Comparison of ENCODE assay signal across 8 cellular contexts in the genomic region with DNA sequence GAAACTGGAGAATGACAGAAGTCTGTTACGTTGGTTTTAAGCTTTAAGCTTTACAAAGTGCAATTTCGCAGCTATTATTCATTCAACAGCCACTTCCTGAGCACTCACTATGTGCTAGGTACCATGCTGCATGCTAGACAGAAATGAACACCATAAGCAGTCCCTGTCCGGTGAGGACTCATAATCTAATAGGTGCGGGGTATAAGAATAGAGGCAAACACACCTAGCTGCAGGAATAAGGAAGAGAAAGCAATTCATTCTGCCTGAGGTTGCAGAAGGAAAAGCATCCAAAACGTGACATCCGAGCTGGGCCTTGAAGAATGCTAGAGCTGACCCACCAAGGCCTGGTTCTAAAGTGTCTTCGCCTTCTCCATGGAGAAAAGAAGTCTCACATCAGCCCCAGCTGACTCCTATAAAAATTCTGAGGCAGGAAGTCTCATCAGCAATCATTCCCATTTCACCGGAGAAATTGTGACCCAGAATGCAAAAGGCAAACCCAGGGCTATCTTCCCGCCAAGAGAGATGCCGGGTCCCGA. TPM values are rescaled to one million over a fixed set of nuclear protein-coding genes. Genes with fewer than 3 reads are reported as not detected.
DNase-seq lines count a peak whose midpoint lies in the region; ATAC-seq and TF ChIP-seq lines count a peak whose summit lies in the region.

No MANE protein-coding gene starts in this region.

- H3K36me3 ChIP-seq in SJSA1 (peaks cover 18% of the 10 kb centered on the region), esophagus muscularis mucosa (no peaks in the 10 kb centered on the region), prostate gland (no peaks in the 10 kb centered on the region)

- ATAC-seq in activated CD4-positive, CD25-positive, alpha-beta regulatory T cell treated with anti-CD3 and anti-CD28 coated beads, Interleukin-2, amount 50 U/mL, for 24 hours: peak; percentile 12 to 18

- intact Hi-C loops in esophagus muscularis mucosa (cut with DNase I) (loop anchor here (5.0 kb wide), 2 partner anchors 52 to 68 kb away; a partner anchor contains a TSS), prostate gland (cut with DNase I) (loop anchor here (5.0 kb wide), 1 partner anchor 52 kb away; no protein-coding TSS in a partner anchor)

- no peak for TF ChIP-seq POLR2A in esophagus muscularis mucosa (IDR thresholded peaks at IDR 0.05; ENCODE audit: low read depth)
- TF ChIP-seq POLR2A in prostate gland (IDR thresholded peaks at IDR 0.05): no peak

- no peak for TF ChIP-seq EP300 in esophagus muscularis mucosa (IDR thresholded peaks at IDR 0.05)

- no peak for DNase-seq in activated CD4-positive, CD25-positive, alpha-beta regulatory T cell treated with anti-CD3 and anti-CD28 coated beads, Interleukin-2, amount 50 U/mL, for 72 hours
- DNase-seq in SJSA1 (ENCODE audit: low read depth in 1 of 2, low spot score in 2 of 2) (no peak), esophagus muscularis mucosa (ENCODE audit: extremely low spot score) (no peak), prostate gland (ENCODE audit: low spot score) (no peak), AG08396 (ENCODE audit: low spot score) (no peak), HuH-7 (ENCODE audit: low spot score) (no peak), ecto neural progenitor cell (ENCODE audit: low spot score) (no peak)

- no peaks in the 10 kb centered on the region for H3K27me3 ChIP-seq in SJSA1 (replicated peaks)
- H3K27me3 ChIP-seq in esophagus muscularis mucosa: no peaks in the 10 kb centered on the region
- no peaks in the 10 kb centered on the region for H3K27me3 ChIP-seq in prostate gland (replicated peaks; ENCODE audit: insufficient read depth)

- 14% methylated on average over 7 of the region's 11 CpGs for WGBS in esophagus muscularis mucosa
- WGBS in prostate gland: 10% methylated on average over 11 of the region's 11 CpGs

- TF ChIP-seq CTCF in esophagus muscularis mucosa (IDR thresholded peaks at IDR 0.05) (no peak), prostate gland (IDR thresholded peaks at IDR 0.05) (no peak)

- H3K4me1 ChIP-seq in SJSA1 (replicated peaks): peaks cover 28% of the 10 kb centered on the region
- peaks cover 29 to 55% (median 45%) of the 10 kb centered on the region in 4 donors for H3K4me1 ChIP-seq in esophagus muscularis mucosa
- H3K4me1 ChIP-seq in prostate gland (replicated peaks): peaks cover 3% of the 10 kb centered on the region

- H3K27ac ChIP-seq in SJSA1 (peak overlapping the region; percentile 77), esophagus muscularis mucosa (replicated peaks in 1 of 4) (peak overlapping the region; percentile 88 to 93 (median 91)), prostate gland (peak overlapping the region; percentile 78 to 84)

- H3K9me3 ChIP-seq in SJSA1 (replicated peaks) (no peaks in the 10 kb centered on the region), esophagus muscularis mucosa (no peaks in the 10 kb centered on the region), prostate gland (no peaks in the 10 kb centered on the region)

- H3K4me3 ChIP-seq in SJSA1 (peak overlapping the region; percentile 67), esophagus muscularis mucosa (peak overlapping the region; percentile 65 to 89 (median 86)), prostate gland (peak overlapping the region; percentile 60 to 79)

RNA-seq across cellular contexts. Expression of a gene that starts 0.5 kb away (rescaled TPM):
- 12.5 and 22.9 TPM in 2 replicates for total RNA-seq in SJSA1 (2014; rRNA removed; shearing (Covaris generic))
- 10 to 100 TPM; 18.1 to 23.0 (median 20.6) TPM for total RNA-seq in esophagus muscularis mucosa
- 10 to 100 TPM; 22.5 to 25.7 TPM for total RNA-seq in prostate gland

RNA-seq across cellular contexts. Expression of a gene that starts 0.8 kb away (rescaled TPM):
- 9.9 and 18.4 TPM in 2 replicates for total RNA-seq in SJSA1 (2014; rRNA removed; shearing (Covaris generic))
- total RNA-seq in esophagus muscularis mucosa: 10 to 100 TPM in 1 of 4 donors, 1 to 10 TPM in 3; 8.3 to 10.8 (median 8.9) TPM
- 10 to 100 TPM; 22.8 to 68.5 TPM for total RNA-seq in prostate gland

RNA-seq across cellular contexts. Expression of a gene that starts 54.8 kb away (rescaled TPM):
- total RNA-seq in SJSA1 (2014; rRNA removed; shearing (Covaris generic)): 33.2 and 48.3 TPM in 2 replicates
- total RNA-seq in esophagus muscularis mucosa: 10 to 100 TPM; 41.5 to 77.2 (median 48.5) TPM
- 10 to 100 TPM; 17.8 to 21.2 TPM for total RNA-seq in prostate gland

RNA-seq across cellular contexts. Expression of a gene that starts 54.9 kb away (rescaled TPM):
- total RNA-seq in SJSA1 (2014; rRNA removed; shearing (Covaris generic)): 29.9 and 33.0 TPM in 2 replicates
- 10 to 100 TPM; 12.0 to 18.1 (median 16.3) TPM for total RNA-seq in esophagus muscularis mucosa
- 10 to 100 TPM; 25.0 to 27.1 TPM for total RNA-seq in prostate gland
